ENCODE assay signal across 16 cellular contexts in the genomic region with DNA sequence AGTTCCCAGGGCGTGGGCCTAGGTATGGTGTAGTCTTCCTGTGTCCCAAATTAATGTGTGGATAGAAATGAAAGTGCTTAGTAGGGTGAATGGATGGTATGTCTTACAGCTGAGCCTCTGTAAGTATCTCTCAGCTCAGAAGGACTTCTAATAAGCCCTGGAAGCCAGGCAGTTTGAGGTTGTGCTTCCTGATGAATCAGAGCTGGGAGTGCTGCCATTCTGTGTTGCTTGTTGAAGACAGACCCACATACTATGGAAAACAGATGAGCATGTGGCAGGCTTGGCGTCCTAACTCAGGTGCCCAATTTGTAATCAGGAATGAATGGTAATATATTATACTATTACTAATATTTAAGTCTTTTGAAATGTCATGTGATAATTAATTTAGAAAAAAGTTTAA.
DNase-seq lines count a peak whose midpoint lies in the region; ATAC-seq, FAIRE-seq and TF ChIP-seq lines count a peak whose summit lies in the region.
"Had no signal": no experiment of that assay in that cellular context is flagged by ENCODE, and none has a peak within 500 bp of the region (broad histone marks: within the 10 kb centered on the region; RNA-seq: fewer than 3 reads in every experiment).

No MANE protein-coding gene starts in this region.

- intact Hi-C loops in heart right ventricle (cut with DNase I), result no loop called here
- intact Hi-C loops in cardiac septum (cut with DNase I), result no loop called here
- intact Hi-C loops in colonic mucosa (cut with DNase I), result no loop called here

- H2AFZ ChIP-seq in astrocyte (ENCODE audit: low read depth, low read length), result no peak overlapping the region

- DNase-seq in heart right ventricle, result no peak
- DNase-seq in cardiac septum (ENCODE audit: low spot score), result no peak
- DNase-seq in astrocyte (ENCODE audit: low read depth), result peak; percentile 84
- peak; percentile 26 for DNase-seq in glomerular visceral epithelial cell (ENCODE audit: extremely low spot score)
- DNase-seq in mesenteric fat pad (ENCODE audit: low spot score), result no peak
- DNase-seq in activated CD4-positive, alpha-beta T cell treated with anti-CD3 and anti-CD28 coated beads, Interleukin-2, amount 10 ng/mL, durations not matched to agents 7 days and 5 days, result no peak
- no peak for DNase-seq in colonic mucosa
- no peak for DNase-seq in activated T-cell treated with anti-CD3 and anti-CD28 coated beads, Interleukin-2, amount 50 U/mL, for 1 hour
- DNase-seq: activated CD4-positive, alpha-beta T cell treated with anti-CD3 and anti-CD28 coated beads, Interleukin-2, amount 10 ng/mL, durations not matched to agents 24 days and 14 days; DMS153; GOT3; NCI-H1092 treated with DMSO at 0.1 percent for 48 hours; nephron progenitor cell had no signal

- peak in 5 of 8 donors; percentile 20 to 73 (median 59) for ATAC-seq in heart right ventricle
- ATAC-seq: A549 had no signal

- H3K79me2 ChIP-seq in astrocyte (ENCODE audit: insufficient read depth, low read length), result no peaks in the 10 kb centered on the region

- no peaks in the 10 kb centered on the region for H3K27me3 ChIP-seq in heart right ventricle
- no peaks in the 10 kb centered on the region for H3K27me3 ChIP-seq in astrocyte (ENCODE audit: insufficient read depth, low read length)
- no peaks in the 10 kb centered on the region for H3K27me3 ChIP-seq in colonic mucosa
- H3K27me3 ChIP-seq: thyroid gland had no signal

- H3K4me3 ChIP-seq in heart right ventricle (no peak overlapping the region), astrocyte (ENCODE audit: insufficient read depth, low read depth, low read length) (no peak overlapping the region), colonic mucosa (no peak overlapping the region)
- H3K4me3 ChIP-seq: A549, thyroid gland had no signal

- POLR2A ChIA-PET in activated CD4-positive, alpha-beta T cell treated with anti-CD3 and anti-CD28 coated beads, Interleukin-2, amount 10 ng/mL, durations not matched to agents 7 days and 5 days (lab: Charles Lee), result no interaction called here

- no peak for TF ChIP-seq CTCF in heart right ventricle (IDR thresholded peaks at IDR 0.05)
- no peak for TF ChIP-seq CTCF in astrocyte (IDR thresholded peaks at IDR 0.05; ENCODE audit: insufficient read depth, low read depth, low read length)
- no peak for TF ChIP-seq CTCF in colonic mucosa (IDR thresholded peaks at IDR 0.05)

- H3K9me3 ChIP-seq in heart right ventricle (peaks cover 0 to 4% (median 0%) of the 10 kb centered on the region in 11 donors), astrocyte (ENCODE audit: insufficient read depth, low read depth, low read length) (no peaks in the 10 kb centered on the region), colonic mucosa (no peaks in the 10 kb centered on the region)
- H3K9me3 ChIP-seq: A549, thyroid gland had no signal

- WGBS in heart right ventricle, 2 donors, result 86 to 91% methylated on average over 2 of the region's 2 CpGs

- peaks cover 2% of the 10 kb centered on the region for H3K36me3 Mint-ChIP-seq in astrocyte (ENCODE audit: low read depth, unreplicated experiment)
- H3K36me3 Mint-ChIP-seq in activated CD4-positive, alpha-beta T cell treated with anti-CD3 and anti-CD28 coated beads, Interleukin-2, amount 10 ng/mL, durations not matched to agents 7 days and 5 days (ENCODE audit: low read depth), result no peaks in the 10 kb centered on the region

- H3K4me3 Mint-ChIP-seq in astrocyte (ENCODE audit: unreplicated experiment), result no peak overlapping the region
- H3K4me3 Mint-ChIP-seq in activated CD4-positive, alpha-beta T cell treated with anti-CD3 and anti-CD28 coated beads, Interleukin-2, amount 10 ng/mL, durations not matched to agents 7 days and 5 days, result no peak overlapping the region
- H3K4me3 Mint-ChIP-seq: activated CD4-positive, alpha-beta T cell treated with anti-CD3 and anti-CD28 coated beads, Interleukin-2, amount 10 ng/mL, durations not matched to agents 24 days and 14 days; nephron progenitor cell had no signal

- no peaks in the 10 kb centered on the region for H4K20me1 ChIP-seq in astrocyte (ENCODE audit: insufficient read depth, low read length)

- H3K4me1 Mint-ChIP-seq in astrocyte (ENCODE audit: low read depth, unreplicated experiment), result peaks cover 3% of the 10 kb centered on the region
- H3K4me1 Mint-ChIP-seq in activated CD4-positive, alpha-beta T cell treated with anti-CD3 and anti-CD28 coated beads, Interleukin-2, amount 10 ng/mL, durations not matched to agents 7 days and 5 days, result peaks cover 14% of the 10 kb centered on the region

- no peaks in the 10 kb centered on the region for H3K27me3 Mint-ChIP-seq in astrocyte (ENCODE audit: low read depth, unreplicated experiment)
- H3K27me3 Mint-ChIP-seq in activated CD4-positive, alpha-beta T cell treated with anti-CD3 and anti-CD28 coated beads, Interleukin-2, amount 10 ng/mL, durations not matched to agents 7 days and 5 days, result no peaks in the 10 kb centered on the region

- H3K27ac ChIP-seq in heart right ventricle, result peak overlapping the region in 4 of 10 donors; percentile 4 to 39 (median 20)
- H3K27ac ChIP-seq in astrocyte (ENCODE audit: low read depth, low read length), result no peak overlapping the region
- no peak overlapping the region for H3K27ac ChIP-seq in colonic mucosa
- H3K27ac ChIP-seq: A549 had no signal

- no peak overlapping the region for H3K9ac ChIP-seq in astrocyte (ENCODE audit: low read length)
- H3K9ac ChIP-seq in colonic mucosa (ENCODE audit: low read depth in 2 of 2, low read length in 2 of 2), result no peak overlapping the region

- CTCF ChIA-PET in activated CD4-positive, alpha-beta T cell treated with anti-CD3 and anti-CD28 coated beads, Interleukin-2, amount 10 ng/mL, durations not matched to agents 7 days and 5 days (lab: Charles Lee), result no interaction called here

- H3K4me2 ChIP-seq in astrocyte (ENCODE audit: low read length), result no peak overlapping the region
- H3K4me2 ChIP-seq: A549 had no signal

- peaks cover 0 to 11% (median 4%) of the 10 kb centered on the region in 9 donors for H3K4me1 ChIP-seq in heart right ventricle
- H3K4me1 ChIP-seq in astrocyte (ENCODE audit: insufficient read depth, low read length), result no peaks in the 10 kb centered on the region
- no peaks in the 10 kb centered on the region for H3K4me1 ChIP-seq in colonic mucosa
- H3K4me1 ChIP-seq: A549 had no signal

- H3K27ac Mint-ChIP-seq in astrocyte (ENCODE audit: unreplicated experiment), result no peak overlapping the region
- H3K27ac Mint-ChIP-seq in activated CD4-positive, alpha-beta T cell treated with anti-CD3 and anti-CD28 coated beads, Interleukin-2, amount 10 ng/mL, durations not matched to agents 7 days and 5 days, result no peak overlapping the region
- H3K27ac Mint-ChIP-seq: activated CD4-positive, alpha-beta T cell treated with anti-CD3 and anti-CD28 coated beads, Interleukin-2, amount 10 ng/mL, durations not matched to agents 24 days and 14 days; nephron progenitor cell had no signal

- H3K36me3 ChIP-seq in heart right ventricle (peaks cover 0 to 95% (median 8%) of the 10 kb centered on the region in 9 donors), astrocyte (ENCODE audit: insufficient read depth, low read length) (no peaks in the 10 kb centered on the region), colonic mucosa (no peaks in the 10 kb centered on the region)
- H3K36me3 ChIP-seq: thyroid gland had no signal

- no peak for FAIRE-seq in astrocyte (lab: Jason Lieb, UNC)
- FAIRE-seq: A549, GM12892 had no signal

- peaks cover 4% of the 10 kb centered on the region for H3K9me3 Mint-ChIP-seq in astrocyte (ENCODE audit: unreplicated experiment)
- H3K9me3 Mint-ChIP-seq in activated CD4-positive, alpha-beta T cell treated with anti-CD3 and anti-CD28 coated beads, Interleukin-2, amount 10 ng/mL, durations not matched to agents 7 days and 5 days, result peaks cover 2% of the 10 kb centered on the region
- H3K9me3 Mint-ChIP-seq: activated CD4-positive, alpha-beta T cell treated with anti-CD3 and anti-CD28 coated beads, Interleukin-2, amount 10 ng/mL, durations not matched to agents 24 days and 14 days; nephron progenitor cell had no signal

Comparison
In these comparisons a context has a peak if more than half of its experiments do, and no peak if none do; other contexts are left out.
1. DNase-seq: peak in astrocyte (single experiment) and glomerular visceral epithelial cell (single experiment); none in heart right ventricle (0 of 2), cardiac septum (single experiment), mesenteric fat pad (single experiment), activated CD4-positive, alpha-beta T cell treated with anti-CD3 and anti-CD28 coated beads, Interleukin-2, amount 10 ng/mL, durations not matched to agents 7 days and 5 days (single experiment), colonic mucosa (single experiment) and activated T-cell treated with anti-CD3 and anti-CD28 coated beads, Interleukin-2, amount 50 U/mL, for 1 hour (single experiment).